Comparison of ENCODE assay signal across 2 cellular contexts in the genomic region with DNA sequence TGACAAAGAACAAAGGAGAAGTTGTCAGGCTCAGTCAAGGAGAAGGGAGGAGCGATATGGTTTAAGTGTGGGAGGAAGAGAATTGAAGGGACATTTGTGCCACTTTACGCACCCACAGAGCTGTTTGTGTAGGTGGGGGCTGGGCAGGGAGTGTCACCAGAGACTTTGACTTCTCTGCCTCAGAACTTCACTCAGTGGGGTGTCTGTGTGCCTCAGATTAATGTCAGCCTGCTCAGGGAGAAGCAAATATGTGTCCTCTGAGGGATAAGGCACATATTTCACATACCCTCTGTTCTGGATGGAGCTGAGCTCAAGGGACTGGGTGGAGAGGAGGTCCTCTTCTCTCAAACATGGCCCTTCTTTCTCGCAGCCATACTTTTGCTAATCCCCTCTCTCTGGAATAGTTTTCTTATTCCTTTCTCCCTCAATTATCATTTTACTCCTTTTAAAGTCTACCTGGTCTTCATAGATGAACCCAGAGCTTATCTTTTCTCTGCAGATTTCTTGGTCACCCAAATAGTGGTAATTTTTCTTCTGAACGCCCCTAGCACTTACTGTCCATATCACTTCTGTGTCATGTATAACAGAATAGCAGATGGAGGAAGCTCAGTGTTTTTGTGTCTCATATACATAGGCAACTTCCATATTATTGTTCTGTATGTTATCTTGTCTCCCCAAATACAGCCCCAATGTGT.
TF ChIP-seq lines count a peak whose summit lies in the region.

No MANE protein-coding gene starts in this region.

TF ChIP-seq in WTC11, 78 proteins besides CTCF, POLR2A, EP300 and RAD21 (continued from another document):
- no peak for TF ChIP-seq ATF6 (CRISPR knock-in tag; IDR thresholded peaks at IDR 0.05)
- TF ChIP-seq, protein P1, sequence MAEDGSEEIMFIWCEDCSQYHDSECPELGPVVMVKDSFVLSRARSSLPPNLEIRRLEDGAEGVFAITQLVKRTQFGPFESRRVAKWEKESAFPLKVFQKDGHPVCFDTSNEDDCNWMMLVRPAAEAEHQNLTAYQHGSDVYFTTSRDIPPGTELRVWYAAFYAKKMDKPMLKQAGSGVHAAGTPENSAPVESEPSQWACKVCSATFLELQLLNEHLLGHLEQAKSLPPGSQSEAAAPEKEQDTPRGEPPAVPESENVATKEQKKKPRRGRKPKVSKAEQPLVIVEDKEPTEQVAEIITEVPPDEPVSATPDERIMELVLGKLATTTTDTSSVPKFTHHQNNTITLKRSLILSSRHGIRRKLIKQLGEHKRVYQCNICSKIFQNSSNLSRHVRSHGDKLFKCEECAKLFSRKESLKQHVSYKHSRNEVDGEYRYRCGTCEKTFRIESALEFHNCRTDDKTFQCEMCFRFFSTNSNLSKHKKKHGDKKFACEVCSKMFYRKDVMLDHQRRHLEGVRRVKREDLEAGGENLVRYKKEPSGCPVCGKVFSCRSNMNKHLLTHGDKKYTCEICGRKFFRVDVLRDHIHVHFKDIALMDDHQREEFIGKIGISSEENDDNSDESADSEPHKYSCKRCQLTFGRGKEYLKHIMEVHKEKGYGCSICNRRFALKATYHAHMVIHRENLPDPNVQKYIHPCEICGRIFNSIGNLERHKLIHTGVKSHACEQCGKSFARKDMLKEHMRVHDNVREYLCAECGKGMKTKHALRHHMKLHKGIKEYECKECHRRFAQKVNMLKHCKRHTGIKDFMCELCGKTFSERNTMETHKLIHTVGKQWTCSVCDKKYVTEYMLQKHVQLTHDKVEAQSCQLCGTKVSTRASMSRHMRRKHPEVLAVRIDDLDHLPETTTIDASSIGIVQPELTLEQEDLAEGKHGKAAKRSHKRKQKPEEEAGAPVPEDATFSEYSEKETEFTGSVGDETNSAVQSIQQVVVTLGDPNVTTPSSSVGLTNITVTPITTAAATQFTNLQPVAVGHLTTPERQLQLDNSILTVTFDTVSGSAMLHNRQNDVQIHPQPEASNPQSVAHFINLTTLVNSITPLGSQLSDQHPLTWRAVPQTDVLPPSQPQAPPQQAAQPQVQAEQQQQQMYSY (CRISPR knock-in tag; IDR thresholded peaks at IDR 0.05) = no peak

TF ChIP-seq in HepG2, 621 proteins besides CTCF, POLR2A, EP300 and RAD21 (continued from another document):
- peak; percentile 72; the same call in 1 of the 2 replicates for TF ChIP-seq ZNF281 (CRISPR knock-in tag; IDR thresholded peaks at IDR 0.05; ENCODE audit: borderline replicate concordance)
- peak; percentile 70 for TF ChIP-seq TEAD3 (CRISPR knock-in tag; optimal IDR thresholded peaks at IDR 0.05; ENCODE audit: borderline replicate concordance)
- no peak for TF ChIP-seq FOXK2 (IDR thresholded peaks at IDR 0.05)
- TF ChIP-seq, protein P2, sequence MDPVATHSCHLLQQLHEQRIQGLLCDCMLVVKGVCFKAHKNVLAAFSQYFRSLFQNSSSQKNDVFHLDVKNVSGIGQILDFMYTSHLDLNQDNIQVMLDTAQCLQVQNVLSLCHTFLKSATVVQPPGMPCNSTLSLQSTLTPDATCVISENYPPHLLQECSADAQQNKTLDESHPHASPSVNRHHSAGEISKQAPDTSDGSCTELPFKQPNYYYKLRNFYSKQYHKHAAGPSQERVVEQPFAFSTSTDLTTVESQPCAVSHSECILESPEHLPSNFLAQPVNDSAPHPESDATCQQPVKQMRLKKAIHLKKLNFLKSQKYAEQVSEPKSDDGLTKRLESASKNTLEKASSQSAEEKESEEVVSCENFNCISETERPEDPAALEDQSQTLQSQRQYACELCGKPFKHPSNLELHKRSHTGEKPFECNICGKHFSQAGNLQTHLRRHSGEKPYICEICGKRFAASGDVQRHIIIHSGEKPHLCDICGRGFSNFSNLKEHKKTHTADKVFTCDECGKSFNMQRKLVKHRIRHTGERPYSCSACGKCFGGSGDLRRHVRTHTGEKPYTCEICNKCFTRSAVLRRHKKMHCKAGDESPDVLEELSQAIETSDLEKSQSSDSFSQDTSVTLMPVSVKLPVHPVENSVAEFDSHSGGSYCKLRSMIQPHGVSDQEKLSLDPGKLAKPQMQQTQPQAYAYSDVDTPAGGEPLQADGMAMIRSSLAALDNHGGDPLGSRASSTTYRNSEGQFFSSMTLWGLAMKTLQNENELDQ (CRISPR knock-in tag; IDR thresholded peaks at IDR 0.05; ENCODE audit: borderline replicate concordance) = no peak
- 0 out of 2 replicates have a peak, but pooled peaks have one; percentile 20 for TF ChIP-seq HNF4G (IDR thresholded peaks at IDR 0.05; ENCODE audit: borderline replicate concordance, low read depth, low read length)
- TF ChIP-seq HNF4G (CRISPR knock-in tag; IDR thresholded peaks at IDR 0.05; ENCODE audit: borderline replicate concordance, low read depth) = no peak
- 0 out of 2 replicates have a peak, but pooled peaks have one; percentile 35 for TF ChIP-seq SALL1 (CRISPR knock-in tag; IDR thresholded peaks at IDR 0.05)
